ENCODE assay signal across 23 cellular contexts in the genomic region with DNA sequence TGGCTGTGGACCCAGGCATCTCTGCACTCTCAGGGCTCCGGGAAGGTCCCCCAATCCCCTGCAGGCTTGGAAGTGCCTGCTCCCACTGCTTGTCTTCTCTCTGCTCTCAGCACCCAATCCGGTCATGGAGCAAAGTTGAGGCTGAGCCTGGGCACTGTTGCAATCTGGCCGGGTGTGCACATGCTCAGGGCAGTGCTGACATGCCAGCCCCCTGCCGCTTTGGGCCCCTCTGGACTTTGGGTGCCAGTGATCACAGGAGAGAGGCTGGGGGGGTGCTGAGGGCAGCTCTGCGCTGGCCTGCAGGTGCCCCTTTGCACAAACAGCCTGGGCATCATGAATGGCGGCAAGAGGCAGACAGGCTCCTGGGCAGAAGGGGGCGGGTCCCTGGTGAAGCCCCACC.
A peak's percentile ranks its signal among the peaks of the same experiment; 100 is the strongest.
DNase-seq lines count a peak whose midpoint lies in the region; ATAC-seq, FAIRE-seq and TF ChIP-seq lines count a peak whose summit lies in the region.
"Had no signal": no experiment of that assay in that cellular context is flagged by ENCODE, and none has a peak within 500 bp of the region (broad histone marks: within the 10 kb centered on the region; RNA-seq: fewer than 3 reads in every experiment).

No MANE protein-coding gene starts in this region.

- no peak overlapping the region for H3K56ac ChIP-seq in H9 (ENCODE audit: insufficient read length, low read depth, low read length)
- H3K56ac ChIP-seq in H1 (replicated peaks; ENCODE audit: insufficient read length, low read depth, low read length): no peak overlapping the region

- TF ChIP-seq POLR2A in H1 (IDR thresholded peaks at IDR 0.05; ENCODE audit: control extremely low read depth in 1 of 2, low read depth in 2 of 2, low read length in 2 of 2): no peak

- H3K4ac ChIP-seq in H9 (ENCODE audit: low read depth, low read length): no peak overlapping the region
- no peak overlapping the region for H3K4ac ChIP-seq in H1 (replicated peaks; ENCODE audit: insufficient read length, low read depth, low read length)
- no peak overlapping the region for H3K4ac ChIP-seq in neuronal stem cell (ENCODE audit: low read length)

- no peaks in the 10 kb centered on the region for H3K27me3 Mint-ChIP-seq in H9 (ENCODE audit: low read depth)
- H3K27me3 Mint-ChIP-seq: B cell; CD4-positive, alpha-beta T cell had no signal

- no peak for FAIRE-seq in H1 (lab: Jason Lieb, UNC)
- FAIRE-seq: A549, D721Med, G401.6, GM12891, GM19239 had no signal

- no peak overlapping the region for H3K4me3 Mint-ChIP-seq in H9
- H3K4me3 Mint-ChIP-seq: B cell; CD4-positive, alpha-beta T cell; CD8-positive, alpha-beta T cell had no signal

- H4K91ac ChIP-seq in H9 (ENCODE audit: insufficient read length, low read depth, low read length): no peak overlapping the region
- H4K91ac ChIP-seq in H1 (replicated peaks; ENCODE audit: insufficient read length, low read length): no peak overlapping the region
- H4K91ac ChIP-seq in neuronal stem cell (ENCODE audit: low read depth, low read length, poor library complexity): no peak overlapping the region

- no peak overlapping the region for H3K23ac ChIP-seq in H9 (ENCODE audit: insufficient read length, low read depth, low read length)
- no peak overlapping the region for H3K23ac ChIP-seq in H1 (ENCODE audit: insufficient read length)
- peak overlapping the region; percentile 35 for H3K23ac ChIP-seq in neuronal stem cell (ENCODE audit: low read depth, low read length, poor library complexity)

- H2BK15ac ChIP-seq in H9 (ENCODE audit: low read depth, low read length): no peak overlapping the region
- H2BK15ac ChIP-seq in H1 (ENCODE audit: low read length): no peak overlapping the region
- H2BK15ac ChIP-seq in neuronal stem cell (ENCODE audit: low read length): no peak overlapping the region

- H4K20me1 ChIP-seq in H9 (ENCODE audit: control insufficient read depth, insufficient read depth, insufficient read length) (no peaks in the 10 kb centered on the region), H1 (replicated peaks in 1 of 2; ENCODE audit: control insufficient read depth in 1 of 2, insufficient read depth in 2 of 2, low read length in 2 of 2) (no peaks in the 10 kb centered on the region)
- H4K20me1 ChIP-seq: BLaER1 had no signal

- no peak overlapping the region for H3K27ac Mint-ChIP-seq in H9
- H3K27ac Mint-ChIP-seq: B cell; CD4-positive, alpha-beta T cell; CD8-positive, alpha-beta T cell had no signal

- H3K79me1 ChIP-seq in H9 (ENCODE audit: insufficient read depth, low read depth, low read length, poor library complexity, severe bottlenecking) (no peaks in the 10 kb centered on the region), H1 (ENCODE audit: low read depth, low read length) (no peaks in the 10 kb centered on the region), neuronal stem cell (ENCODE audit: low read depth, low read length) (no peaks in the 10 kb centered on the region)

- no peak overlapping the region for H3K4me3 ChIP-seq in BE2C (ENCODE audit: low read depth, low read length)
- no peak overlapping the region for H3K4me3 ChIP-seq in H1 (ENCODE audit: extremely low read depth in 1 of 4, insufficient read depth in 2 of 4, low read depth in 3 of 4, low read length in 4 of 4)
- no peak overlapping the region for H3K4me3 ChIP-seq in neuronal stem cell (ENCODE audit: low read length in 2 of 2)
- no peak overlapping the region for H3K4me3 ChIP-seq in upper lobe of right lung
- H3K4me3 ChIP-seq: A549, BLaER1 had no signal

- H2BK5ac ChIP-seq in H9 (ENCODE audit: insufficient read length, low read length): no peak overlapping the region
- no peak overlapping the region for H2BK5ac ChIP-seq in H1 (ENCODE audit: low read depth, low read length)
- no peak overlapping the region for H2BK5ac ChIP-seq in neuronal stem cell (ENCODE audit: low read length)

- H3K4me1 ChIP-seq in BE2C (no peaks in the 10 kb centered on the region), H9 (ENCODE audit: insufficient read depth, low read length) (no peaks in the 10 kb centered on the region), H1 (replicated peaks in 1 of 4; ENCODE audit: control insufficient read depth in 3 of 4, insufficient read depth in 4 of 4, low read length in 3 of 4) (no peaks in the 10 kb centered on the region), neuronal stem cell (ENCODE audit: control insufficient read depth in 2 of 2, insufficient read depth in 1 of 2, low read depth in 1 of 2, low read length in 2 of 2) (no peaks in the 10 kb centered on the region), upper lobe of right lung (no peaks in the 10 kb centered on the region)
- H3K4me1 ChIP-seq: A549, BLaER1, Caco-2 had no signal

- no peak overlapping the region for H2BK20ac ChIP-seq in H9 (ENCODE audit: low read depth, low read length, poor library complexity, severe bottlenecking)
- no peak overlapping the region for H2BK20ac ChIP-seq in H1 (ENCODE audit: low read length)

- H3K36me3 Mint-ChIP-seq in H9 (ENCODE audit: insufficient read depth in 1 of 3, low read depth in 3 of 3): no peaks in the 10 kb centered on the region
- H3K36me3 Mint-ChIP-seq: CD8-positive, alpha-beta T cell had no signal

- H2BK12ac ChIP-seq in H9 (ENCODE audit: insufficient read length, low read depth, low read length) (no peak overlapping the region), H1 (ENCODE audit: low read depth, low read length) (no peak overlapping the region), neuronal stem cell (ENCODE audit: low read length) (no peak overlapping the region)

- TF ChIP-seq EP300 in H1 (IDR thresholded peaks at IDR 0.05; ENCODE audit: borderline replicate concordance in 1 of 2, low read depth in 2 of 2, low read length in 2 of 2): no peak

- POLR2A ChIA-PET in H1 (lab: Charles Lee; ENCODE audit: partially characterized antibody): no interaction called here

- no peak overlapping the region for H3K4me2 ChIP-seq in H9 (ENCODE audit: insufficient read depth, insufficient read length, low read length)
- no peak overlapping the region for H3K4me2 ChIP-seq in H1 (ENCODE audit: insufficient read depth in 1 of 2, low read depth in 2 of 2, low read length in 2 of 2)
- no peak overlapping the region for H3K4me2 ChIP-seq in neuronal stem cell (ENCODE audit: insufficient read depth, low read length, poor library complexity, severe bottlenecking)
- H3K4me2 ChIP-seq: A549, BLaER1 had no signal

- H3K36me3 ChIP-seq in BE2C (no peaks in the 10 kb centered on the region), H1 (ENCODE audit: control insufficient read depth in 2 of 4, insufficient read depth in 4 of 4, low read length in 3 of 4) (no peaks in the 10 kb centered on the region), neuronal stem cell (replicated peaks in 1 of 2; ENCODE audit: control insufficient read depth in 2 of 2, insufficient read depth in 2 of 2, low read length in 2 of 2) (no peaks in the 10 kb centered on the region), upper lobe of right lung (no peaks in the 10 kb centered on the region)
- H3K36me3 ChIP-seq: BLaER1 had no signal

- H3K14ac ChIP-seq in H9 (ENCODE audit: insufficient read depth, low read length) (no peak overlapping the region), H1 (ENCODE audit: insufficient read length) (no peak overlapping the region), neuronal stem cell (ENCODE audit: low read length) (no peak overlapping the region)

- H3K9ac ChIP-seq in H9 (ENCODE audit: extremely low read depth, insufficient read length, low read length) (no peak overlapping the region), H1 (replicated peaks in 1 of 4; ENCODE audit: extremely low read depth in 1 of 4, low read depth in 3 of 4, low read length in 3 of 4) (no peak overlapping the region), neuronal stem cell (ENCODE audit: low read depth, low read length, poor library complexity) (no peak overlapping the region)
- H3K9ac ChIP-seq: BLaER1 had no signal

- CTCF ChIA-PET in H1 (lab: Charles Lee; ENCODE audit: partially characterized antibody): interaction anchor here (2.3 to 2.7 kb wide), 3 partner anchors 10 to 145 kb away, joined by 6 to 10 read pairs (median 10); no protein-coding TSS in a partner anchor

- no peaks in the 10 kb centered on the region for H3K79me2 ChIP-seq in H9 (ENCODE audit: insufficient read depth, low read length)
- H3K79me2 ChIP-seq in H1 (ENCODE audit: control insufficient read depth in 1 of 2, insufficient read depth in 2 of 2, low read length in 2 of 2): no peaks in the 10 kb centered on the region

- WGBS in H9 (ENCODE audit: extremely low coverage, insufficient read length, low lambda C conversion rate): no CpG with 5 or more reads among the region's 7 CpGs
- WGBS in H1 (ENCODE audit: extremely low coverage in 1 of 2, insufficient coverage in 1 of 2, insufficient read length in 1 of 2, insufficient replicate concordance in 2 of 2, low coverage in 1 of 2, low lambda C conversion rate in 2 of 2, missing lambda C conversion rate in 1 of 2), 2 experiments: 91% methylated on average over 6 of the region's 7 CpGs; no CpG with 5 or more reads in 1 of the 2 experiments
- WGBS in neuronal stem cell (ENCODE audit: extremely low coverage in 2 of 2, insufficient read length in 2 of 2, insufficient replicate concordance in 1 of 2), 2 donors: no CpG with 5 or more reads among the region's 7 CpGs

- no peak overlapping the region for H4K5ac ChIP-seq in H9 (ENCODE audit: insufficient read length, low read depth, low read length)
- H4K5ac ChIP-seq in H1 (ENCODE audit: insufficient read length, low read depth, low read length): no peak overlapping the region

- no peak overlapping the region for H3K18ac ChIP-seq in H9 (ENCODE audit: insufficient read length, low read depth, low read length)
- no peak overlapping the region for H3K18ac ChIP-seq in H1 (ENCODE audit: extremely low read depth, low read length)
- H3K18ac ChIP-seq in neuronal stem cell (ENCODE audit: low read length): peak overlapping the region; percentile 44

- no peak for ATAC-seq in upper lobe of right lung
- no peak for ATAC-seq in HG02840 (IDR thresholded peaks at IDR 0.05; ENCODE audit: low FRiP score, unreplicated experiment)
- ATAC-seq: A549; CD8-positive, alpha-beta T cell had no signal

- H2BK120ac ChIP-seq in H9 (ENCODE audit: low read depth, low read length, poor library complexity, severe bottlenecking): no peak overlapping the region
- no peak overlapping the region for H2BK120ac ChIP-seq in H1 (replicated peaks; ENCODE audit: low read depth, low read length)
- H2BK120ac ChIP-seq in neuronal stem cell (ENCODE audit: low read depth, low read length): no peak overlapping the region

- no peaks in the 10 kb centered on the region for H3K9me3 ChIP-seq in BE2C
- no peaks in the 10 kb centered on the region for H3K9me3 ChIP-seq in H9 (ENCODE audit: control insufficient read depth, low read depth, low read length)
- H3K9me3 ChIP-seq in H1 (ENCODE audit: insufficient read depth in 2 of 2, low read depth in 1 of 2, low read length in 1 of 2): peaks cover 0 to 3% of the 10 kb centered on the region in 2 experiments; a peak in 1 of 4 replicates
- no peaks in the 10 kb centered on the region for H3K9me3 ChIP-seq in neuronal stem cell (replicated peaks in 1 of 2; ENCODE audit: control insufficient read depth in 2 of 2, insufficient read depth in 1 of 2, low read depth in 1 of 2, low read length in 2 of 2)
- H3K9me3 ChIP-seq in upper lobe of right lung: no peaks in the 10 kb centered on the region
- H3K9me3 ChIP-seq: A549 had no signal

- H3K23me2 ChIP-seq in H9 (ENCODE audit: insufficient read length, low read depth, low read length, poor library complexity, severe bottlenecking): no peaks in the 10 kb centered on the region
- H3K23me2 ChIP-seq in H1 (ENCODE audit: low read depth, low read length): no peaks in the 10 kb centered on the region; the same call in 1 of the 2 replicates

- DNase-seq in BE2C (peak; percentile 20), H9 (peak; percentile 43), H1 (ENCODE audit: low read depth in 1 of 2, low spot score in 2 of 2) (no peak), neuronal stem cell (ENCODE audit: low spot score) (no peak), upper lobe of right lung (no peak), H4 (ENCODE audit: low spot score) (no peak)
- DNase-seq: AML-193; Caco-2; Calu3; CD4-positive, alpha-beta T cell; CD8-positive, alpha-beta T cell; DMS79 treated with DMSO at 0.1 percent for 48 hours; GF-D8 had no signal

- H2AFZ ChIP-seq in H9 (ENCODE audit: low read length) (no peak overlapping the region), H1 (ENCODE audit: low read length) (peak overlapping the region; percentile 62; the same call in 1 of the 2 replicates), neuronal stem cell (ENCODE audit: low read length) (no peak overlapping the region)

- H2AK5ac ChIP-seq in H9 (ENCODE audit: insufficient read length, low read length) (no peak overlapping the region), H1 (ENCODE audit: low read depth, low read length) (no peak overlapping the region), neuronal stem cell (ENCODE audit: low read depth, low read length) (peak overlapping the region; percentile 49)

- H3K27ac ChIP-seq in H9 (ENCODE audit: insufficient read length, low read depth, low read length) (no peak overlapping the region), H1 (ENCODE audit: low read depth, low read length) (no peak overlapping the region), neuronal stem cell (replicated peaks; ENCODE audit: low read length) (no peak overlapping the region), upper lobe of right lung (no peak overlapping the region)
- H3K27ac ChIP-seq: 22Rv1, A549, BLaER1, C4-2B had no signal

- H4K8ac ChIP-seq in H9 (replicated peaks; ENCODE audit: insufficient read length, low read depth, low read length) (no peak overlapping the region), H1 (ENCODE audit: extremely low read depth, insufficient read depth, low read length) (no peak overlapping the region), neuronal stem cell (ENCODE audit: low read depth, low read length) (peak overlapping the region; percentile 1)

- H3K27me3 ChIP-seq in BE2C (peaks cover 4% of the 10 kb centered on the region; the same call in 1 of the 2 replicates), H9 (ENCODE audit: insufficient read depth, low read length) (no peaks in the 10 kb centered on the region), H1 (replicated peaks in 1 of 4; ENCODE audit: control insufficient read depth in 3 of 4, extremely low read depth in 1 of 4, insufficient read depth in 3 of 4, low read length in 3 of 4) (no peaks in the 10 kb centered on the region), neuronal stem cell (ENCODE audit: control insufficient read depth in 3 of 3, insufficient read depth in 3 of 3, low read depth in 1 of 3, low read length in 3 of 3) (no peaks in the 10 kb centered on the region), upper lobe of right lung (no peaks in the 10 kb centered on the region)
- H3K27me3 ChIP-seq: BLaER1 had no signal

- H3T11ph ChIP-seq in H9 (ENCODE audit: low read length): no peak overlapping the region

- peaks cover 0 to 3% of the 10 kb centered on the region in 2 experiments; a peak in 2 of 5 replicates for H3K9me3 Mint-ChIP-seq in H9
- H3K9me3 Mint-ChIP-seq: CD4-positive, alpha-beta T cell; CD8-positive, alpha-beta T cell had no signal

- peaks cover 1 to 2% of the 10 kb centered on the region in 2 experiments for H3K4me1 Mint-ChIP-seq in H9
- H3K4me1 Mint-ChIP-seq: B cell had no signal

- intact Hi-C loops in upper lobe of right lung (cut with DNase I): no loop called here

- no peak for TF ChIP-seq CTCF in BE2C (IDR thresholded peaks at IDR 0.05; ENCODE audit: low read depth, low read length)
- no peak for TF ChIP-seq CTCF in H9 (conservative IDR thresholded peaks at IDR 0.05)
- TF ChIP-seq CTCF in H1 (IDR thresholded peaks at IDR 0.05; ENCODE audit: control extremely low read depth in 1 of 3, insufficient read depth in 1 of 3, low read depth in 1 of 3, low read length in 3 of 3): no peak
- no peak for TF ChIP-seq CTCF in upper lobe of right lung (IDR thresholded peaks at IDR 0.05)

- TF ChIP-seq RAD21 in H1 (IDR thresholded peaks at IDR 0.05 in 1 of 2, conservative IDR thresholded peaks at IDR 0.05 in 1 of 2; ENCODE audit: low read depth in 2 of 2, low read length in 2 of 2): no peak

Comparison
In these comparisons a context has a peak if more than half of its experiments do, and no peak if none do; other contexts are left out.
1. DNase-seq: peak in BE2C (single experiment) and H9 (single experiment); none in H1 (0 of 2), neuronal stem cell (single experiment), upper lobe of right lung (single experiment) and H4 (single experiment).